Comparison of ENCODE assay signal across 18 cellular contexts in genomic region chr12:108080363-108080762, GRCh38. TPM values are rescaled to one million over a fixed set of nuclear protein-coding genes. Genes with fewer than 3 reads are reported as not detected.
DNase-seq lines count a peak whose midpoint lies in the region; FAIRE-seq and TF ChIP-seq lines count a peak whose summit lies in the region.
"Had no signal": no experiment of that assay in that cellular context is flagged by ENCODE, and none has a peak within 500 bp of the region (broad histone marks: within the 10 kb centered on the region; RNA-seq: fewer than 3 reads in every experiment).

No MANE protein-coding gene starts in this region.

- H2AK5ac ChIP-seq in H1 (ENCODE audit: low read depth, low read length), result no peak overlapping the region

- FAIRE-seq in H1 (lab: Jason Lieb, UNC), result peak; percentile 28
- FAIRE-seq: RCC 7860 had no signal

- H4K5ac ChIP-seq in H1 (ENCODE audit: insufficient read length, low read depth, low read length), result no peak overlapping the region

- no peak overlapping the region for H3K27ac ChIP-seq in H1 (ENCODE audit: low read depth, low read length)

- no peak overlapping the region for H2BK5ac ChIP-seq in H1 (ENCODE audit: low read depth, low read length)

- H3K4me1 ChIP-seq in H1 (replicated peaks in 1 of 4; ENCODE audit: control insufficient read depth in 3 of 4, insufficient read depth in 4 of 4, low read length in 3 of 4), result peaks cover 0 to 4% (median 0%) of the 10 kb centered on the region in 4 experiments; a peak in 1 of 7 replicates

- H4K8ac ChIP-seq in H1 (ENCODE audit: extremely low read depth, insufficient read depth, low read length), result no peak overlapping the region

- H4K20me1 ChIP-seq in H1 (replicated peaks in 1 of 2; ENCODE audit: control insufficient read depth in 1 of 2, insufficient read depth in 2 of 2, low read length in 2 of 2), result no peaks in the 10 kb centered on the region

- CTCF ChIA-PET in H1 (lab: Charles Lee; ENCODE audit: partially characterized antibody), result interaction anchor here (0.7 kb wide), 1 partner anchor 90 kb away, joined by 5 read pairs; no protein-coding TSS in a partner anchor

- no peaks in the 10 kb centered on the region for H3K4me1 Mint-ChIP-seq in glutamatergic neuron (ENCODE audit: low read depth, unreplicated experiment)
- H3K4me1 Mint-ChIP-seq: CD4-positive, CD25-positive, alpha-beta regulatory T cell; IgD-negative memory B cell had no signal

- TF ChIP-seq CTCF in H1 (IDR thresholded peaks at IDR 0.05; ENCODE audit: control extremely low read depth in 1 of 3, insufficient read depth in 1 of 3, low read depth in 1 of 3, low read length in 3 of 3), result no peak
- no peak for TF ChIP-seq CTCF in glutamatergic neuron (IDR thresholded peaks at IDR 0.05; ENCODE audit: partially characterized antibody, unreplicated experiment)

- no peak overlapping the region for H3K23ac ChIP-seq in H1 (ENCODE audit: insufficient read length)

- H3K14ac ChIP-seq in H1 (ENCODE audit: insufficient read length), result no peak overlapping the region

- no peaks in the 10 kb centered on the region for H3K79me2 ChIP-seq in H1 (ENCODE audit: control insufficient read depth in 1 of 2, insufficient read depth in 2 of 2, low read length in 2 of 2)

- no peak overlapping the region for H3K9ac ChIP-seq in H1 (replicated peaks in 1 of 4; ENCODE audit: extremely low read depth in 1 of 4, low read depth in 3 of 4, low read length in 3 of 4)
- H3K9ac ChIP-seq: SK-N-SH had no signal

- no peaks in the 10 kb centered on the region for H3K27me3 ChIP-seq in H1 (replicated peaks in 1 of 4; ENCODE audit: control insufficient read depth in 3 of 4, extremely low read depth in 1 of 4, insufficient read depth in 3 of 4, low read length in 3 of 4)

- H3K9me3 ChIP-seq in H1 (ENCODE audit: insufficient read depth in 2 of 2, low read depth in 1 of 2, low read length in 1 of 2), result peaks cover 2 to 6% of the 10 kb centered on the region in 2 experiments; a peak in 1 of 4 replicates
- H3K9me3 ChIP-seq: SK-N-SH had no signal

- H2BK15ac ChIP-seq in H1 (ENCODE audit: low read length), result no peak overlapping the region

- POLR2A ChIA-PET in H1 (lab: Charles Lee; ENCODE audit: partially characterized antibody), result no interaction called here

- H3K4me2 ChIP-seq in H1 (ENCODE audit: insufficient read depth in 1 of 2, low read depth in 2 of 2, low read length in 2 of 2), result no peak overlapping the region
- H3K4me2 ChIP-seq: SK-N-SH had no signal

- WGBS in H1 (ENCODE audit: extremely low coverage in 1 of 2, insufficient coverage in 1 of 2, insufficient read length in 1 of 2, insufficient replicate concordance in 2 of 2, low coverage in 1 of 2, low lambda C conversion rate in 2 of 2, missing lambda C conversion rate in 1 of 2), 2 experiments, result 91% methylated on average over 7 of the region's 7 CpGs; no CpG with 5 or more reads in 1 of the 2 experiments

- H3K36me3 ChIP-seq in H1 (ENCODE audit: control insufficient read depth in 2 of 4, insufficient read depth in 4 of 4, low read length in 3 of 4), result no peaks in the 10 kb centered on the region

- no peak overlapping the region for H3K27ac Mint-ChIP-seq in glutamatergic neuron (ENCODE audit: unreplicated experiment)
- H3K27ac Mint-ChIP-seq: CD4-positive, CD25-positive, alpha-beta regulatory T cell; IgD-negative memory B cell had no signal

- no peak overlapping the region for H3K4me3 ChIP-seq in H1 (ENCODE audit: extremely low read depth in 1 of 4, insufficient read depth in 2 of 4, low read depth in 3 of 4, low read length in 4 of 4)

- H3K4me3 Mint-ChIP-seq in glutamatergic neuron (ENCODE audit: unreplicated experiment), result no peak overlapping the region
- H3K4me3 Mint-ChIP-seq: CD4-positive, CD25-positive, alpha-beta regulatory T cell; IgD-negative memory B cell had no signal

- H3K27me3 Mint-ChIP-seq in glutamatergic neuron (ENCODE audit: unreplicated experiment), result peaks cover 4% of the 10 kb centered on the region

- no peak overlapping the region for H3K56ac ChIP-seq in H1 (replicated peaks; ENCODE audit: insufficient read length, low read depth, low read length)

- no peaks in the 10 kb centered on the region; the same call in 1 of the 2 replicates for H3K23me2 ChIP-seq in H1 (ENCODE audit: low read depth, low read length)

- no peaks in the 10 kb centered on the region for H3K36me3 Mint-ChIP-seq in glutamatergic neuron (ENCODE audit: unreplicated experiment)
- H3K36me3 Mint-ChIP-seq: IgD-negative memory B cell had no signal

- no peak overlapping the region for H3K18ac ChIP-seq in H1 (ENCODE audit: extremely low read depth, low read length)

- no peak overlapping the region for H3K4ac ChIP-seq in H1 (replicated peaks; ENCODE audit: insufficient read length, low read depth, low read length)

- H2BK12ac ChIP-seq in H1 (ENCODE audit: low read depth, low read length), result no peak overlapping the region

- no peaks in the 10 kb centered on the region for H3K79me1 ChIP-seq in H1 (ENCODE audit: low read depth, low read length)

- no peaks in the 10 kb centered on the region for H3K9me3 Mint-ChIP-seq in glutamatergic neuron (ENCODE audit: unreplicated experiment)

- TF ChIP-seq EP300 in H1 (IDR thresholded peaks at IDR 0.05; ENCODE audit: borderline replicate concordance in 1 of 2, low read depth in 2 of 2, low read length in 2 of 2), result no peak

- peak; percentile 74 for DNase-seq in NCI-H82 (lab: John Stamatoyannopoulos, UW)
- DNase-seq in NCI-H82 treated with DMSO at 0.1 percent for 48 hours (lab: John Stamatoyannopoulos, UW; ENCODE audit: unreplicated experiment), result no peak
- DNase-seq in NCI-H2029 (lab: John Stamatoyannopoulos, UW), result peak; percentile 14
- no peak for DNase-seq in H1 (ENCODE audit: low read depth in 1 of 2, low spot score in 2 of 2)
- DNase-seq in GDM1 (lab: John Stamatoyannopoulos, UW), result no peak
- DNase-seq in glutamatergic neuron, result no peak
- no peak for DNase-seq in activated effector memory CD4-positive, alpha-beta T cell treated with anti-CD3 and anti-CD28 coated beads, Interleukin-2, amount 50 U/mL, for 16 hours
- DNase-seq: CD4-positive, CD25-positive, alpha-beta regulatory T cell; HCEC 1CT; NCI-H510A treated with DMSO at 0.1 percent for 48 hours; Right ventricle myocardium superior; SK-N-SH; T-helper 1 cell; T1000 had no signal

- H4K91ac ChIP-seq in H1 (replicated peaks; ENCODE audit: insufficient read length, low read length), result no peak overlapping the region

- TF ChIP-seq POLR2A in H1 (IDR thresholded peaks at IDR 0.05; ENCODE audit: control extremely low read depth in 1 of 2, low read depth in 2 of 2, low read length in 2 of 2), result no peak

- H2BK120ac ChIP-seq in H1 (replicated peaks; ENCODE audit: low read depth, low read length), result no peak overlapping the region

- TF ChIP-seq RAD21 in H1 (IDR thresholded peaks at IDR 0.05 in 1 of 2, conservative IDR thresholded peaks at IDR 0.05 in 1 of 2; ENCODE audit: low read depth in 2 of 2, low read length in 2 of 2), result no peak

- H2BK20ac ChIP-seq in H1 (ENCODE audit: low read length), result no peak overlapping the region

- peak overlapping the region; percentile 48; the same call in 1 of the 2 replicates for H2AFZ ChIP-seq in H1 (ENCODE audit: low read length)

TF ChIP-seq in H1, 55 proteins besides CTCF, POLR2A, EP300 and RAD21:
- TF ChIP-seq, protein P1, sequence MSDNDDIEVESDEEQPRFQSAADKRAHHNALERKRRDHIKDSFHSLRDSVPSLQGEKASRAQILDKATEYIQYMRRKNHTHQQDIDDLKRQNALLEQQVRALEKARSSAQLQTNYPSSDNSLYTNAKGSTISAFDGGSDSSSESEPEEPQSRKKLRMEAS (IDR thresholded peaks at IDR 0.05), result peak; percentile 66
- TF ChIP-seq E2F6 (IDR thresholded peaks at IDR 0.05), result peak; percentile 54; the same call in 1 of the 2 replicates
- TF ChIP-seq, protein P2, sequence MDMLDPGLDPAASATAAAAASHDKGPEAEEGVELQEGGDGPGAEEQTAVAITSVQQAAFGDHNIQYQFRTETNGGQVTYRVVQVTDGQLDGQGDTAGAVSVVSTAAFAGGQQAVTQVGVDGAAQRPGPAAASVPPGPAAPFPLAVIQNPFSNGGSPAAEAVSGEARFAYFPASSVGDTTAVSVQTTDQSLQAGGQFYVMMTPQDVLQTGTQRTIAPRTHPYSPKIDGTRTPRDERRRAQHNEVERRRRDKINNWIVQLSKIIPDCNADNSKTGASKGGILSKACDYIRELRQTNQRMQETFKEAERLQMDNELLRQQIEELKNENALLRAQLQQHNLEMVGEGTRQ (IDR thresholded peaks at IDR 0.05; ENCODE audit: low read length), result no peak

RNA-seq across cellular contexts. Expression of gene WSCD2, which starts 48.7 kb away (rescaled TPM):
- total RNA-seq in H1 (2021; fragmentation: NEBNext Ultra II Directional; extraction: Animal tissue kit (Norgen Biotek cat#: 25700)), result 1.7 and 2.2 TPM in 2 replicates
- 0.99 and 1.3 TPM in 2 replicates for polyA plus RNA-seq in H1 (2011; rRNA removed)
- polyA plus RNA-seq in H1 (2011; cell fraction: cytosol; rRNA removed), result 1.00 TPM
- 2.6 TPM for polyA plus RNA-seq in H1 (2011; cell fraction: nucleus; rRNA removed)
- polyA plus RNA-seq in H1 (2012, experiment 1 of 2), result 1.1 to 2.5 TPM (median 1.3 TPM) in 4 replicates
- 1.1 TPM for polyA plus RNA-seq in H1 (2012, experiment 2 of 2)
- 0.73 TPM for polyA plus RNA-seq in H1 (2013, experiment 1 of 2)
- polyA plus RNA-seq in H1 (2013, experiment 2 of 2), result 0.70 TPM
- 1.7 and 5.8 TPM in 2 replicates for polyA minus RNA-seq in H1 (2011; rRNA and poly(A)+ RNA removed)
- 1.9 TPM for polyA minus RNA-seq in H1 (2011; cell fraction: cytosol; rRNA and poly(A)+ RNA removed)
- 4.1 TPM for polyA minus RNA-seq in H1 (2011; cell fraction: nucleus; rRNA and poly(A)+ RNA removed)
- total RNA-seq in glutamatergic neuron (ENCODE audit: unreplicated experiment), result 1.4 TPM
- total RNA-seq: HT1080, LHCN-M2 had no signal

Comparison
In these comparisons a context has a peak if more than half of its experiments do, and no peak if none do; other contexts are left out.
1. DNase-seq: peak in NCI-H82 (single experiment) and NCI-H2029 (single experiment); none in NCI-H82 treated with DMSO at 0.1 percent for 48 hours (single experiment), H1 (0 of 2), GDM1 (single experiment), glutamatergic neuron (single experiment) and activated effector memory CD4-positive, alpha-beta T cell treated with anti-CD3 and anti-CD28 coated beads, Interleukin-2, amount 50 U/mL, for 16 hours (single experiment).